Comparison of ENCODE assay signal across 14 cellular contexts in the genomic region with DNA sequence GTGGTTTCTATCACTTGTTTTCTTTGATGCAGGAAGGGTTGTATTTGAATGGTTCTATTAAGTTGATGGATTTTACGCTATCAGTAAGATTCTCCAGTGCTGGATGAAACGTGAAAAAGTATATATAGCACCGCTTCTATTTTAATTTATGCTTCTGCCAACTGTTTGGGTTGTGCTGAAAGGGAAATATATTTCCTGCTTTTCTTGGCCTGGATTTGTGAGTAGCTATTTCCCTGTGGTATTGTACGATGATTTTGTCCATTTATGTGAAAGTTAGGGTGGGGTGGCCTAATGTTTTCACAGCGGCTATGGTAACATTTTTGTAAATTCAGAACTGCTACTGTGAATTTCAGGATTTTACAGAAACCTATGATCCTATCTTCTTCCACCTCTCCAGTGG. TPM values are rescaled to one million over a fixed set of nuclear protein-coding genes. Genes with fewer than 3 reads are reported as not detected.
DNase-seq lines count a peak whose midpoint lies in the region; ATAC-seq and TF ChIP-seq lines count a peak whose summit lies in the region.
"Had no signal": no experiment of that assay in that cellular context is flagged by ENCODE, and none has a peak within 500 bp of the region (broad histone marks: within the 10 kb centered on the region; RNA-seq: fewer than 3 reads in every experiment).

No MANE protein-coding gene starts in this region.

- H3K4me1 ChIP-seq in parathyroid adenoma (peaks cover 8% of the 10 kb centered on the region), SJCRH30 (no peaks in the 10 kb centered on the region), Karpas-422 (ENCODE audit: low read length) (peaks cover 26% of the 10 kb centered on the region)

- H3K27me3 Mint-ChIP-seq in CD4-positive, alpha-beta T cell, result no peaks in the 10 kb centered on the region
- no peaks in the 10 kb centered on the region for H3K27me3 Mint-ChIP-seq in activated CD4-positive, alpha-beta memory T cell treated with anti-CD3 and anti-CD28 coated beads for 36 hours

- CTCF ChIA-PET in CD4-positive, alpha-beta T cell (lab: Charles Lee), result interaction anchor here (1.3 kb wide), 1 partner anchor 34 kb away, joined by 3 read pairs; no protein-coding TSS in a partner anchor
- CTCF ChIA-PET in activated CD4-positive, alpha-beta memory T cell treated with anti-CD3 and anti-CD28 coated beads for 36 hours (lab: Charles Lee), result interaction anchor here (1.0 to 2.4 kb wide), 4 partner anchors 34 to 281 kb away, joined by 4 to 14 read pairs (median 4); no protein-coding TSS in a partner anchor

- no peak for DNase-seq in CD4-positive, alpha-beta T cell
- DNase-seq in activated CD4-positive, alpha-beta memory T cell treated with anti-CD3 and anti-CD28 coated beads for 36 hours, result no peak
- DNase-seq in fibroblast of pulmonary artery (ENCODE audit: low read depth) (peak; percentile 21), T1000 (lab: John Stamatoyannopoulos, UW) (no peak), SJCRH30 (no peak), Karpas-422 (no peak)
- DNase-seq: effector CD4-positive, alpha-beta T cell; Kasumi-1; NCI-H345 had no signal

- H3K9me2 ChIP-seq in Karpas-422 (replicated peaks; ENCODE audit: insufficient read depth, low read length), result no peaks in the 10 kb centered on the region

- H4K20me1 ChIP-seq in Karpas-422 (ENCODE audit: insufficient read depth, low read depth, low read length), result no peaks in the 10 kb centered on the region

- no peak for ATAC-seq in CD4-positive, alpha-beta T cell (ENCODE audit: poor library complexity)
- no peak for ATAC-seq in HG02763 (IDR thresholded peaks at IDR 0.05; ENCODE audit: unreplicated experiment)
- ATAC-seq: HCT116, Panc1 had no signal

- no peak overlapping the region for H3K4me3 ChIP-seq in fibroblast of pulmonary artery (replicated peaks; ENCODE audit: low read depth, low read length)
- H3K4me3 ChIP-seq in parathyroid adenoma (ENCODE audit: low read depth, low read length), result peak overlapping the region; percentile 17
- no peak overlapping the region for H3K4me3 ChIP-seq in SJCRH30
- no peak overlapping the region for H3K4me3 ChIP-seq in Karpas-422 (ENCODE audit: low read length)

- POLR2A ChIA-PET in CD4-positive, alpha-beta T cell (lab: Charles Lee), result interaction anchor here (0.9 to 7.7 kb wide), 4 partner anchors 26 to 275 kb away, joined by 3 to 81 read pairs (median 6); partner anchors contain the start of gene WDR77
- POLR2A ChIA-PET in activated CD4-positive, alpha-beta memory T cell treated with anti-CD3 and anti-CD28 coated beads for 36 hours (lab: Charles Lee), result no interaction called here

- peaks cover 33% of the 10 kb centered on the region for H3K36me3 Mint-ChIP-seq in CD4-positive, alpha-beta T cell (ENCODE audit: low read depth)
- H3K36me3 Mint-ChIP-seq in activated CD4-positive, alpha-beta memory T cell treated with anti-CD3 and anti-CD28 coated beads for 36 hours, result peaks cover 16% of the 10 kb centered on the region

- H2AFZ ChIP-seq in parathyroid adenoma, result no peak overlapping the region
- no peak overlapping the region for H2AFZ ChIP-seq in Karpas-422 (ENCODE audit: low read length)

- no peaks in the 10 kb centered on the region for H3K9me3 ChIP-seq in CD4-positive, alpha-beta T cell (ENCODE audit: control insufficient read depth, low read length)
- no peaks in the 10 kb centered on the region for H3K9me3 ChIP-seq in parathyroid adenoma (ENCODE audit: control insufficient read depth, low read length)
- no peaks in the 10 kb centered on the region for H3K9me3 ChIP-seq in SJCRH30 (replicated peaks)
- H3K9me3 ChIP-seq in Karpas-422 (ENCODE audit: low read length), result no peaks in the 10 kb centered on the region

- peak overlapping the region; percentile 95 for H3K4me3 Mint-ChIP-seq in CD4-positive, alpha-beta T cell
- H3K4me3 Mint-ChIP-seq in activated CD4-positive, alpha-beta memory T cell treated with anti-CD3 and anti-CD28 coated beads for 36 hours, result peak overlapping the region; percentile 78

- no peaks in the 10 kb centered on the region for H3K27me3 ChIP-seq in CD4-positive, alpha-beta T cell (ENCODE audit: control insufficient read depth, insufficient read depth, low read length)
- H3K27me3 ChIP-seq in parathyroid adenoma (ENCODE audit: control insufficient read depth, insufficient read depth, low read length), result no peaks in the 10 kb centered on the region
- no peaks in the 10 kb centered on the region for H3K27me3 ChIP-seq in SJCRH30
- H3K27me3 ChIP-seq in Karpas-422 (ENCODE audit: low read length), result no peaks in the 10 kb centered on the region

- H3K4me2 ChIP-seq in parathyroid adenoma (ENCODE audit: low read length) (no peak overlapping the region), Karpas-422 (ENCODE audit: low read depth, low read length, poor library complexity, severe bottlenecking) (no peak overlapping the region)

- H3K27ac Mint-ChIP-seq in CD4-positive, alpha-beta T cell, result peak overlapping the region; percentile 96
- H3K27ac Mint-ChIP-seq in activated CD4-positive, alpha-beta memory T cell treated with anti-CD3 and anti-CD28 coated beads for 36 hours, result peak overlapping the region; percentile 88

- no peak for TF ChIP-seq CTCF in CD4-positive, alpha-beta T cell (IDR thresholded peaks at IDR 0.05)
- TF ChIP-seq CTCF in fibroblast of pulmonary artery (IDR thresholded peaks at IDR 0.05; ENCODE audit: low read length, missing control alignments) (no peak), parathyroid adenoma (IDR thresholded peaks at IDR 0.05) (no peak)

- H3K27ac ChIP-seq in CD4-positive, alpha-beta T cell (ENCODE audit: low read depth, low read length), result peak overlapping the region; percentile 56
- no peak overlapping the region for H3K27ac ChIP-seq in parathyroid adenoma
- no peak overlapping the region for H3K27ac ChIP-seq in SJCRH30
- H3K27ac ChIP-seq in Karpas-422 (ENCODE audit: low read length), result no peak overlapping the region

- no peak overlapping the region for H3K9ac ChIP-seq in parathyroid adenoma
- no peak overlapping the region for H3K9ac ChIP-seq in Karpas-422 (ENCODE audit: low read length)

- peaks cover 52% of the 10 kb centered on the region for H3K4me1 Mint-ChIP-seq in CD4-positive, alpha-beta T cell (ENCODE audit: low read depth)
- H3K4me1 Mint-ChIP-seq in activated CD4-positive, alpha-beta memory T cell treated with anti-CD3 and anti-CD28 coated beads for 36 hours (ENCODE audit: low read depth), result peaks cover 58% of the 10 kb centered on the region

- no peaks in the 10 kb centered on the region for H3K36me3 ChIP-seq in parathyroid adenoma (ENCODE audit: control insufficient read depth, insufficient read depth, low read length)
- H3K36me3 ChIP-seq in SJCRH30, result peaks cover 3% of the 10 kb centered on the region; the same call in 1 of the 2 replicates
- peaks cover 5% of the 10 kb centered on the region; the same call in 1 of the 2 replicates for H3K36me3 ChIP-seq in Karpas-422 (ENCODE audit: insufficient read depth, low read length)

- intact Hi-C loops in CD4-positive, alpha-beta T cell (cut with DNase I, micrococcal nuclease), result loop anchor here (5.0 to 10.0 kb wide), 3 partner anchors 33 to 291 kb away; no protein-coding TSS in a partner anchor
- intact Hi-C loops in activated CD4-positive, alpha-beta memory T cell treated with anti-CD3 and anti-CD28 coated beads for 36 hours (cut with micrococcal nuclease), result loop anchor here (10.0 kb wide), 1 partner anchor 599 kb away; the partner anchor contains the start of gene CD53

- no peaks in the 10 kb centered on the region for H3K79me2 ChIP-seq in parathyroid adenoma
- H3K79me2 ChIP-seq in Karpas-422 (ENCODE audit: low read length), result no peaks in the 10 kb centered on the region

- no peaks in the 10 kb centered on the region for H3K9me3 Mint-ChIP-seq in CD4-positive, alpha-beta T cell
- no peaks in the 10 kb centered on the region for H3K9me3 Mint-ChIP-seq in activated CD4-positive, alpha-beta memory T cell treated with anti-CD3 and anti-CD28 coated beads for 36 hours

RNA-seq across cellular contexts. Expression of gene C1orf162, which starts 0.3 kb away (rescaled TPM):
- total RNA-seq in CD4-positive, alpha-beta T cell, result 10 to 100 TPM; 21.0 to 22.1 TPM
- 1 to 10 TPM; 3.9 to 5.1 TPM for total RNA-seq in activated CD4-positive, alpha-beta memory T cell treated with anti-CD3 and anti-CD28 coated beads for 36 hours
- 0.13 and 0.24 TPM in 2 replicates for total RNA-seq in SJCRH30 (2014; rRNA removed; shearing (Covaris generic))
- total RNA-seq in Karpas-422 (2014; rRNA removed; shearing (Covaris generic); ENCODE audit: low replicate concordance), result 0.29 and 0.48 TPM in 2 replicates

RNA-seq across cellular contexts. Expression of gene ATP5PB, which starts 24.8 kb away (rescaled TPM):
- 10 to 100 TPM; 47.3 to 51.5 TPM for total RNA-seq in CD4-positive, alpha-beta T cell
- total RNA-seq in activated CD4-positive, alpha-beta memory T cell treated with anti-CD3 and anti-CD28 coated beads for 36 hours, result 100 to 1,000 TPM; 300 to 302 TPM
- 527 and 545 TPM in 2 replicates for total RNA-seq in SJCRH30 (2014; rRNA removed; shearing (Covaris generic))
- total RNA-seq in Karpas-422 (2014; rRNA removed; shearing (Covaris generic); ENCODE audit: low replicate concordance), result 362 and 590 TPM in 2 replicates

RNA-seq across cellular contexts. Expression of gene WDR77, which starts 25.1 kb away (rescaled TPM):
- 10 to 100 TPM; 12.4 to 15.1 TPM for total RNA-seq in CD4-positive, alpha-beta T cell
- 10 to 100 TPM; 44.6 to 48.4 TPM for total RNA-seq in activated CD4-positive, alpha-beta memory T cell treated with anti-CD3 and anti-CD28 coated beads for 36 hours
- 79.8 and 80.9 TPM in 2 replicates for total RNA-seq in SJCRH30 (2014; rRNA removed; shearing (Covaris generic))
- 58.0 and 59.7 TPM in 2 replicates for total RNA-seq in Karpas-422 (2014; rRNA removed; shearing (Covaris generic); ENCODE audit: low replicate concordance)

RNA-seq across cellular contexts. Expression of gene ADORA3, which starts 29.3 kb away (rescaled TPM):
- not detected for total RNA-seq in CD4-positive, alpha-beta T cell
- total RNA-seq in activated CD4-positive, alpha-beta memory T cell treated with anti-CD3 and anti-CD28 coated beads for 36 hours, result under 1 TPM in 1 of 2 experiments, not detected in 1; 0.14 TPM
- 0.10 TPM in 1 of 2 replicates, not detected in the other for total RNA-seq in SJCRH30 (2014; rRNA removed; shearing (Covaris generic))
- total RNA-seq in Karpas-422 (2014; rRNA removed; shearing (Covaris generic); ENCODE audit: low replicate concordance), result not detected in 2 replicates
- total RNA-seq: myocyte had no signal

RNA-seq across cellular contexts. Expression of gene TMIGD3, which starts 29.3 kb away (rescaled TPM):
- not detected for total RNA-seq in CD4-positive, alpha-beta T cell
- total RNA-seq in activated CD4-positive, alpha-beta memory T cell treated with anti-CD3 and anti-CD28 coated beads for 36 hours, result under 1 TPM in 1 of 2 experiments, not detected in 1; 0.24 TPM
- total RNA-seq in SJCRH30 (2014; rRNA removed; shearing (Covaris generic)), result not detected in 2 replicates
- not detected in 2 replicates for total RNA-seq in Karpas-422 (2014; rRNA removed; shearing (Covaris generic); ENCODE audit: low replicate concordance)
- total RNA-seq: myocyte had no signal
